ENCODE assay signal across 8 cellular contexts in the genomic region with DNA sequence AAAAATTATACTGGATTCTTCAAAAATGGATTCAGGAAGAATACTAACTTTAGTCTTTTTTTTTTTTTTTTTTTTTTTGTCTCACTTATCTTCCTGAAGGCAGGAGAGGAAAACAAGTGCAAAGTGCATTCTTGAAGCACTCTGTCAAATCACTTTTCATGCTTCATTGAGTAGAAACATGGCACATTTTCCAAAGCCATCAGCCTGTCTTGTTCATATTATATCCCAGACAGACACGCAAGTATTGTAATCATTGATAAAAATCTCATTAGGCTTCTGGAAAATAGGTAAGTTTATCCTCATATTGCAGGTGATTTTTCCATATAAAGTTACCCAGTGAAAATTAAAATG. TPM values are rescaled to one million over a fixed set of nuclear protein-coding genes. Genes with fewer than 3 reads are reported as not detected.
A peak's percentile ranks its signal among the peaks of the same experiment; 100 is the strongest.
DNase-seq lines count a peak whose midpoint lies in the region; ATAC-seq lines count a peak whose summit lies in the region.

No MANE protein-coding gene starts in this region.

- H3K4me3 ChIP-seq in subcutaneous abdominal adipose tissue (ENCODE audit: low read depth in 1 of 5, low read length in 5 of 5), result peak overlapping the region in 3 of 5 donors; percentile 75 to 91 (median 90)

- H3K4me1 Mint-ChIP-seq in activated T-cell treated with anti-CD3 and anti-CD28 coated beads, Interleukin-2, amount 50 U/mL, for 4 hours (ENCODE audit: low read depth), result peaks cover 28% of the 10 kb centered on the region
- peaks cover 13% of the 10 kb centered on the region for H3K4me1 Mint-ChIP-seq in activated CD8-positive, alpha-beta T cell treated with anti-CD3 and anti-CD28 coated beads, Interleukin-2, amount 10 ng/mL, durations not matched to agents 7 days and 5 days (ENCODE audit: low read depth)
- peaks cover 20 to 23% of the 10 kb centered on the region in 2 donors for H3K4me1 Mint-ChIP-seq in immature natural killer cell

- peak overlapping the region; percentile 98 for H3K4me3 Mint-ChIP-seq in activated T-cell treated with anti-CD3 and anti-CD28 coated beads, Interleukin-2, amount 50 U/mL, for 4 hours
- H3K4me3 Mint-ChIP-seq in activated CD8-positive, alpha-beta T cell treated with anti-CD3 and anti-CD28 coated beads, Interleukin-2, amount 10 ng/mL, durations not matched to agents 7 days and 5 days, result peak overlapping the region; percentile 93
- H3K4me3 Mint-ChIP-seq in immature natural killer cell, result peak overlapping the region in 4 of 5 donors; percentile 91 to 97 (median 96)

- ATAC-seq in activated T-cell treated with anti-CD3 and anti-CD28 coated beads, Interleukin-2, amount 50 U/mL, for 4 hours, result no peak
- no peak for ATAC-seq in activated CD8-positive, alpha-beta T cell treated with anti-CD3 and anti-CD28 coated beads, Interleukin-2, amount 10 ng/mL, durations not matched to agents 7 days and 5 days
- ATAC-seq in HG03439 (IDR thresholded peaks at IDR 0.05; ENCODE audit: unreplicated experiment), result no peak

- H3K27ac Mint-ChIP-seq in activated CD8-positive, alpha-beta T cell treated with anti-CD3 and anti-CD28 coated beads, Interleukin-2, amount 10 ng/mL, durations not matched to agents 7 days and 5 days, result no peak overlapping the region
- peak overlapping the region; percentile 93 to 99 (median 96) for H3K27ac Mint-ChIP-seq in immature natural killer cell

- CTCF ChIA-PET in activated CD8-positive, alpha-beta T cell treated with anti-CD3 and anti-CD28 coated beads, Interleukin-2, amount 10 ng/mL, durations not matched to agents 7 days and 5 days (lab: Charles Lee), result interaction anchor here (2.1 kb wide), 1 partner anchor 155 kb away, joined by 11 read pairs; no protein-coding TSS in a partner anchor

- H3K27me3 Mint-ChIP-seq in activated T-cell treated with anti-CD3 and anti-CD28 coated beads, Interleukin-2, amount 50 U/mL, for 4 hours (ENCODE audit: low read depth), result no peaks in the 10 kb centered on the region
- H3K27me3 Mint-ChIP-seq in activated CD8-positive, alpha-beta T cell treated with anti-CD3 and anti-CD28 coated beads, Interleukin-2, amount 10 ng/mL, durations not matched to agents 7 days and 5 days (ENCODE audit: low read depth), result no peaks in the 10 kb centered on the region
- H3K27me3 Mint-ChIP-seq in immature natural killer cell (ENCODE audit: low read depth in 3 of 3), result peaks cover 6 to 16% (median 8%) of the 10 kb centered on the region in 3 donors

- H3K9ac ChIP-seq in subcutaneous abdominal adipose tissue (ENCODE audit: low read length in 5 of 5), result peak overlapping the region in 3 of 5 donors; percentile 81 to 99 (median 90)

- H3K36me3 Mint-ChIP-seq in activated T-cell treated with anti-CD3 and anti-CD28 coated beads, Interleukin-2, amount 50 U/mL, for 4 hours (ENCODE audit: insufficient read depth), result peaks cover 7% of the 10 kb centered on the region
- peaks cover 7% of the 10 kb centered on the region for H3K36me3 Mint-ChIP-seq in activated CD8-positive, alpha-beta T cell treated with anti-CD3 and anti-CD28 coated beads, Interleukin-2, amount 10 ng/mL, durations not matched to agents 7 days and 5 days (ENCODE audit: low read depth)
- H3K36me3 Mint-ChIP-seq in immature natural killer cell, result peaks cover 0 to 2% (median 0%) of the 10 kb centered on the region in 3 donors

- no peaks in the 10 kb centered on the region for H3K27me3 ChIP-seq in subcutaneous abdominal adipose tissue (ENCODE audit: control insufficient read depth in 5 of 5, insufficient read depth in 4 of 5, low read length in 5 of 5)

- H3K9me3 ChIP-seq in subcutaneous abdominal adipose tissue (ENCODE audit: control insufficient read depth in 5 of 5, low read length in 5 of 5), result no peaks in the 10 kb centered on the region

- POLR2A ChIA-PET in activated CD8-positive, alpha-beta T cell treated with anti-CD3 and anti-CD28 coated beads, Interleukin-2, amount 10 ng/mL, durations not matched to agents 7 days and 5 days (lab: Charles Lee), result no interaction called here

- no peaks in the 10 kb centered on the region for H3K36me3 ChIP-seq in subcutaneous abdominal adipose tissue (ENCODE audit: control insufficient read depth in 5 of 5, insufficient read depth in 5 of 5, low read length in 5 of 5)

- no peak for DNase-seq in activated T-cell treated with anti-CD3 and anti-CD28 coated beads, Interleukin-2, amount 50 U/mL, for 4 hours
- DNase-seq in activated T-cell treated with anti-CD3 and anti-CD28 coated beads, Interleukin-2, amount 50 U/mL, for 48 hours, result no peak
- DNase-seq in activated CD8-positive, alpha-beta T cell treated with anti-CD3 and anti-CD28 coated beads, Interleukin-2, amount 10 ng/mL, durations not matched to agents 7 days and 5 days, result no peak
- no peak for DNase-seq in immature natural killer cell
- DNase-seq in mesenteric fat pad (ENCODE audit: low spot score), result no peak
- no peak for DNase-seq in NCI-H774 (lab: John Stamatoyannopoulos, UW)

- H3K4me1 ChIP-seq in subcutaneous abdominal adipose tissue (ENCODE audit: control insufficient read depth in 5 of 5, insufficient read depth in 5 of 5, low read length in 5 of 5), result peaks cover 0 to 19% (median 18%) of the 10 kb centered on the region in 5 donors

- peak overlapping the region; percentile 92 for H3K27ac ChIP-seq in subcutaneous abdominal adipose tissue (ENCODE audit: low read depth, low read length)

- no peaks in the 10 kb centered on the region for H3K9me3 Mint-ChIP-seq in activated T-cell treated with anti-CD3 and anti-CD28 coated beads, Interleukin-2, amount 50 U/mL, for 4 hours
- no peaks in the 10 kb centered on the region for H3K9me3 Mint-ChIP-seq in activated CD8-positive, alpha-beta T cell treated with anti-CD3 and anti-CD28 coated beads, Interleukin-2, amount 10 ng/mL, durations not matched to agents 7 days and 5 days (ENCODE audit: insufficient read depth)
- H3K9me3 Mint-ChIP-seq in immature natural killer cell, result no peaks in the 10 kb centered on the region

RNA-seq across cellular contexts. Expression of a gene that starts 1.3 kb away (rescaled TPM):
- 1 to 10 TPM; 1.2 to 1.3 (median 1.2) TPM for total RNA-seq in activated T-cell treated with anti-CD3 and anti-CD28 coated beads, Interleukin-2, amount 50 U/mL, for 4 hours
- 1 to 10 TPM; 1.3 to 1.4 TPM for total RNA-seq in activated CD8-positive, alpha-beta T cell treated with anti-CD3 and anti-CD28 coated beads, Interleukin-2, amount 10 ng/mL, durations not matched to agents 7 days and 5 days
- 1 to 10 TPM in 1 of 3 donors, under 1 TPM in 1, not detected in 1; 0.19 to 1.1 TPM for polyA plus RNA-seq in immature natural killer cell
- 1.9 TPM for total RNA-seq in mesenteric fat pad
